Comparison of ENCODE assay signal across 25 cellular contexts in genomic region chr11:17748044-17748443, GRCh38. TPM values are rescaled to one million over a fixed set of nuclear protein-coding genes. Genes with fewer than 3 reads are reported as not detected.
"Had no signal": no experiment of that assay in that cellular context is flagged by ENCODE, and none has a peak within 500 bp of the region (broad histone marks: within the 10 kb centered on the region; RNA-seq: fewer than 3 reads in every experiment).

No MANE protein-coding gene starts in this region.

- DNase-seq: activated CD4-positive, alpha-beta memory T cell treated with anti-CD3 and anti-CD28 coated beads for 36 hours; activated CD4-positive, alpha-beta T cell treated with anti-CD3 and anti-CD28 coated beads, Interleukin-2, amount 10 ng/mL, durations not matched to agents 7 days and 5 days; activated CD4-positive, CD25-positive, alpha-beta regulatory T cell; activated CD8-positive, alpha-beta memory T cell treated with anti-CD3 and anti-CD28 coated beads for 24 hours; activated naive CD4-positive, alpha-beta T cell; activated T-cell treated with anti-CD3 and anti-CD28 coated beads, Interleukin-2, amount 50 U/mL, for 72 hours; body of pancreas; MG63; NCI-H1105; NCI-H1436; NCI-H1694 treated with DMSO at 0.1 percent for 48 hours; NCI-H2029 treated with DMSO at 0.1 percent for 48 hours; NCI-H345; NCI-H510A; NCI-H526 treated with DMSO at 0.1 percent for 48 hours; NCI-H82 had no signal

- H3K27ac Mint-ChIP-seq: activated CD4-positive, alpha-beta memory T cell treated with anti-CD3 and anti-CD28 coated beads for 36 hours; activated CD4-positive, alpha-beta T cell treated with anti-CD3 and anti-CD28 coated beads, Interleukin-2, amount 10 ng/mL, durations not matched to agents 7 days and 5 days; activated naive CD4-positive, alpha-beta T cell treated with anti-CD3 and anti-CD28 coated beads, Interleukin-2, amount 50 U/mL, for 24 hours; activated T-cell treated with anti-CD3 and anti-CD28 coated beads, Interleukin-2, amount 50 U/mL, for 72 hours; activated T-helper 2 cell treated with anti-CD3 and anti-CD28 coated beads, Interferon-gamma antibody, Interleukin-2, Interleukin-4, amounts not matched to agents 10 μg/mL and 5 μg/mL and 100 μg/mL, durations not matched to agents 14 hours and 24 hours and 36 hours had no signal

- H3K27ac ChIP-seq: body of pancreas, SK-N-MC, VCaP had no signal

- H3K4me3 Mint-ChIP-seq: activated CD4-positive, alpha-beta memory T cell treated with anti-CD3 and anti-CD28 coated beads for 36 hours; activated CD4-positive, alpha-beta T cell treated with anti-CD3 and anti-CD28 coated beads, Interleukin-2, amount 10 ng/mL, durations not matched to agents 7 days and 5 days; activated naive CD4-positive, alpha-beta T cell treated with anti-CD3 and anti-CD28 coated beads, Interleukin-2, amount 50 U/mL, for 24 hours; activated T-cell treated with anti-CD3 and anti-CD28 coated beads, Interleukin-2, amount 50 U/mL, for 72 hours had no signal

- FAIRE-seq: bronchial epithelial cell had no signal

- H3K4me3 ChIP-seq: body of pancreas, MG63, SK-N-MC had no signal

- H3K36me3 Mint-ChIP-seq: activated CD4-positive, alpha-beta memory T cell treated with anti-CD3 and anti-CD28 coated beads for 36 hours; activated naive CD4-positive, alpha-beta T cell treated with anti-CD3 and anti-CD28 coated beads, Interleukin-2, amount 50 U/mL, for 24 hours had no signal

- H3K9me3 Mint-ChIP-seq: activated CD4-positive, alpha-beta memory T cell treated with anti-CD3 and anti-CD28 coated beads for 36 hours; activated CD4-positive, alpha-beta T cell treated with anti-CD3 and anti-CD28 coated beads, Interleukin-2, amount 10 ng/mL, durations not matched to agents 7 days and 5 days; activated naive CD4-positive, alpha-beta T cell treated with anti-CD3 and anti-CD28 coated beads, Interleukin-2, amount 50 U/mL, for 24 hours; activated T-cell treated with anti-CD3 and anti-CD28 coated beads, Interleukin-2, amount 50 U/mL, for 72 hours; activated T-helper 2 cell treated with anti-CD3 and anti-CD28 coated beads, Interferon-gamma antibody, Interleukin-2, Interleukin-4, amounts not matched to agents 10 μg/mL and 5 μg/mL and 100 μg/mL, durations not matched to agents 14 hours and 24 hours and 36 hours had no signal

- H3K27me3 ChIP-seq: body of pancreas, MG63 had no signal

- H3K36me3 ChIP-seq: MG63 had no signal

- H3K4me1 ChIP-seq: body of pancreas had no signal

- H3K27me3 Mint-ChIP-seq: activated CD4-positive, alpha-beta T cell treated with anti-CD3 and anti-CD28 coated beads, Interleukin-2, amount 10 ng/mL, durations not matched to agents 7 days and 5 days had no signal

- H3K4me1 Mint-ChIP-seq: activated CD4-positive, alpha-beta T cell treated with anti-CD3 and anti-CD28 coated beads, Interleukin-2, amount 10 ng/mL, durations not matched to agents 7 days and 5 days; activated naive CD4-positive, alpha-beta T cell treated with anti-CD3 and anti-CD28 coated beads, Interleukin-2, amount 50 U/mL, for 24 hours had no signal

- H3K9me3 ChIP-seq: body of pancreas, MG63 had no signal

RNA-seq across cellular contexts. Expression of gene KCNC1, which starts 13.5 kb away (rescaled TPM):
- total RNA-seq: activated CD4-positive, alpha-beta memory T cell treated with anti-CD3 and anti-CD28 coated beads for 36 hours; activated CD4-positive, alpha-beta T cell treated with anti-CD3 and anti-CD28 coated beads, Interleukin-2, amount 10 ng/mL, durations not matched to agents 7 days and 5 days; activated T-cell treated with anti-CD3 and anti-CD28 coated beads, Interleukin-2, amount 50 U/mL, for 72 hours; activated T-helper 2 cell treated with anti-CD3 and anti-CD28 coated beads, Interferon-gamma antibody, Interleukin-2, Interleukin-4, amounts not matched to agents 10 μg/mL and 5 μg/mL and 100 μg/mL, durations not matched to agents 14 hours and 24 hours and 36 hours; aorta; bronchial epithelial cell; OCI-LY7; RPMI7951; T-helper 2 cell treated with Interferon-gamma antibody and Interleukin-4, amounts not matched to agents 100 ng/mL and 5 ng/mL, for 36 hours had no signal
- polyA plus RNA-seq: aorta had no signal

RNA-seq across cellular contexts. Expression of gene MYOD1, which starts 28.7 kb away (rescaled TPM):
- total RNA-seq: activated CD4-positive, alpha-beta memory T cell treated with anti-CD3 and anti-CD28 coated beads for 36 hours; activated CD4-positive, alpha-beta T cell treated with anti-CD3 and anti-CD28 coated beads, Interleukin-2, amount 10 ng/mL, durations not matched to agents 7 days and 5 days; activated T-cell treated with anti-CD3 and anti-CD28 coated beads, Interleukin-2, amount 50 U/mL, for 72 hours; activated T-helper 2 cell treated with anti-CD3 and anti-CD28 coated beads, Interferon-gamma antibody, Interleukin-2, Interleukin-4, amounts not matched to agents 10 μg/mL and 5 μg/mL and 100 μg/mL, durations not matched to agents 14 hours and 24 hours and 36 hours; aorta; body of pancreas; bronchial epithelial cell; OCI-LY7; T-helper 2 cell treated with Interferon-gamma antibody and Interleukin-4, amounts not matched to agents 100 ng/mL and 5 ng/mL, for 36 hours had no signal
- polyA plus RNA-seq: aorta had no signal
